In the genomic region with DNA sequence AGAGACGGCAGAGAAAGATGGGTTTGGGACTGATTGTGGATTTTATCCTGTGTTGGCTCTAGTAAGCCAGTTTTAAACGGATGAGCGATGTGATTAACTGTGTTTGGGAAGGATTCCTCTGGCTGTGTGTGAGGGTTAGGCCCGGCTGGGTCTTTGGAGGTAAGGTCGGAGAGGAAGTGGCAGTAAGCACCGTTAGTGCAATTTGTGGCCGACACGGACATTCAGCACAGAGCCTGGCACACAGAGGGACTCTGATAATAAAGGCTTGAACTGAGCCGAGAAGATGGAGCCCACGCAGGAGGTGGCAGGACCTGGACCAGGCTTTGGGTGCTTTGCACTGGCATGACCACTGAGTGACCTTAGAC, we compare ENCODE assay signal across 1 cellular context.
TF ChIP-seq lines count a peak whose summit lies in the region.

No MANE protein-coding gene starts in this region.

TF ChIP-seq in GM12878, 131 proteins besides CTCF, POLR2A, EP300 and RAD21:
- TF ChIP-seq HDGF (IDR thresholded peaks at IDR 0.05) (0 out of 2 replicates have a peak, but pooled peaks have one; percentile 11), IKZF2 (IDR thresholded peaks at IDR 0.05) (0 out of 4 replicates have a peak, but pooled peaks of 1 of the 2 experiments have one; percentile 24), SPI1 (IDR thresholded peaks at IDR 0.05; ENCODE audit: borderline replicate concordance, insufficient read depth, low read depth, low read length) (peak; percentile 60; the same call in 1 of the 2 replicates), POLR2AphosphoS2 (IDR thresholded peaks at IDR 0.05; ENCODE audit: low read depth, low read length) (0 out of 2 replicates have a peak, but pooled peaks have one; percentile 16), SMAD5 (IDR thresholded peaks at IDR 0.05; ENCODE audit: low read depth) (no peak), ATF7 (IDR thresholded peaks at IDR 0.05; ENCODE audit: low read depth) (0 out of 2 replicates have a peak, but pooled peaks have one; percentile 3)
- TF ChIP-seq, protein P1, sequence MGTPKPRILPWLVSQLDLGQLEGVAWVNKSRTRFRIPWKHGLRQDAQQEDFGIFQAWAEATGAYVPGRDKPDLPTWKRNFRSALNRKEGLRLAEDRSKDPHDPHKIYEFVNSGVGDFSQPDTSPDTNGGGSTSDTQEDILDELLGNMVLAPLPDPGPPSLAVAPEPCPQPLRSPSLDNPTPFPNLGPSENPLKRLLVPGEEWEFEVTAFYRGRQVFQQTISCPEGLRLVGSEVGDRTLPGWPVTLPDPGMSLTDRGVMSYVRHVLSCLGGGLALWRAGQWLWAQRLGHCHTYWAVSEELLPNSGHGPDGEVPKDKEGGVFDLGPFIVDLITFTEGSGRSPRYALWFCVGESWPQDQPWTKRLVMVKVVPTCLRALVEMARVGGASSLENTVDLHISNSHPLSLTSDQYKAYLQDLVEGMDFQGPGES (IDR thresholded peaks at IDR 0.05) = no peak
- TF ChIP-seq, protein P2, sequence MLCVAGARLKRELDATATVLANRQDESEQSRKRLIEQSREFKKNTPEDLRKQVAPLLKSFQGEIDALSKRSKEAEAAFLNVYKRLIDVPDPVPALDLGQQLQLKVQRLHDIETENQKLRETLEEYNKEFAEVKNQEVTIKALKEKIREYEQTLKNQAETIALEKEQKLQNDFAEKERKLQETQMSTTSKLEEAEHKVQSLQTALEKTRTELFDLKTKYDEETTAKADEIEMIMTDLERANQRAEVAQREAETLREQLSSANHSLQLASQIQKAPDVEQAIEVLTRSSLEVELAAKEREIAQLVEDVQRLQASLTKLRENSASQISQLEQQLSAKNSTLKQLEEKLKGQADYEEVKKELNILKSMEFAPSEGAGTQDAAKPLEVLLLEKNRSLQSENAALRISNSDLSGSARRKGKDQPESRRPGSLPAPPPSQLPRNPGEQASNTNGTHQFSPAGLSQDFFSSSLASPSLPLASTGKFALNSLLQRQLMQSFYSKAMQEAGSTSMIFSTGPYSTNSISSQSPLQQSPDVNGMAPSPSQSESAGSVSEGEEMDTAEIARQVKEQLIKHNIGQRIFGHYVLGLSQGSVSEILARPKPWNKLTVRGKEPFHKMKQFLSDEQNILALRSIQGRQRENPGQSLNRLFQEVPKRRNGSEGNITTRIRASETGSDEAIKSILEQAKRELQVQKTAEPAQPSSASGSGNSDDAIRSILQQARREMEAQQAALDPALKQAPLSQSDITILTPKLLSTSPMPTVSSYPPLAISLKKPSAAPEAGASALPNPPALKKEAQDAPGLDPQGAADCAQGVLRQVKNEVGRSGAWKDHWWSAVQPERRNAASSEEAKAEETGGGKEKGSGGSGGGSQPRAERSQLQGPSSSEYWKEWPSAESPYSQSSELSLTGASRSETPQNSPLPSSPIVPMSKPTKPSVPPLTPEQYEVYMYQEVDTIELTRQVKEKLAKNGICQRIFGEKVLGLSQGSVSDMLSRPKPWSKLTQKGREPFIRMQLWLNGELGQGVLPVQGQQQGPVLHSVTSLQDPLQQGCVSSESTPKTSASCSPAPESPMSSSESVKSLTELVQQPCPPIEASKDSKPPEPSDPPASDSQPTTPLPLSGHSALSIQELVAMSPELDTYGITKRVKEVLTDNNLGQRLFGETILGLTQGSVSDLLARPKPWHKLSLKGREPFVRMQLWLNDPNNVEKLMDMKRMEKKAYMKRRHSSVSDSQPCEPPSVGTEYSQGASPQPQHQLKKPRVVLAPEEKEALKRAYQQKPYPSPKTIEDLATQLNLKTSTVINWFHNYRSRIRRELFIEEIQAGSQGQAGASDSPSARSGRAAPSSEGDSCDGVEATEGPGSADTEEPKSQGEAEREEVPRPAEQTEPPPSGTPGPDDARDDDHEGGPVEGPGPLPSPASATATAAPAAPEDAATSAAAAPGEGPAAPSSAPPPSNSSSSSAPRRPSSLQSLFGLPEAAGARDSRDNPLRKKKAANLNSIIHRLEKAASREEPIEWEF (IDR thresholded peaks at IDR 0.05; ENCODE audit: insufficient replicate concordance, low read depth, low read length) = no peak
